14 cellular contexts compared by ENCODE assay signal in genomic region chr17:17120294-17120693, GRCh38.
A peak's percentile ranks its signal among the peaks of the same experiment; 100 is the strongest.
DNase-seq lines count a peak whose midpoint lies in the region; ATAC-seq and TF ChIP-seq lines count a peak whose summit lies in the region.
"Had no signal": no experiment of that assay in that cellular context is flagged by ENCODE, and none has a peak within 500 bp of the region (broad histone marks: within the 10 kb centered on the region; RNA-seq: fewer than 3 reads in every experiment).

No MANE protein-coding gene starts in this region.

- no peaks in the 10 kb centered on the region for H3K27me3 Mint-ChIP-seq in activated T-helper 17 cell treated with anti-CD3 and anti-CD28 coated beads, Interleukin-2, amount 50 U/mL, for 72 hours
- H3K27me3 Mint-ChIP-seq: naive B cell had no signal

- peaks cover 13% of the 10 kb centered on the region for H3K36me3 Mint-ChIP-seq in activated T-helper 17 cell treated with anti-CD3 and anti-CD28 coated beads, Interleukin-2, amount 50 U/mL, for 72 hours (ENCODE audit: low read depth)
- H3K36me3 Mint-ChIP-seq in stimulated activated effector memory CD8-positive, alpha-beta T cell treated with anti-CD3 and anti-CD28 coated beads, Interleukin-12 subunit alpha, Interleukin-12 subunit beta, amount 100 ng/mL, for 72 hours: peaks cover 10% of the 10 kb centered on the region
- H3K36me3 Mint-ChIP-seq: naive B cell had no signal

- H4K20me1 ChIP-seq in GM23248 (ENCODE audit: insufficient read depth): peaks cover 22% of the 10 kb centered on the region

- intact Hi-C loops in heart right ventricle (cut with DNase I): loop anchor here in 1 of 10 donors (10.0 kb wide), 1 partner anchor 115 kb away; no protein-coding TSS in a partner anchor

- no peak overlapping the region for H3K4me2 ChIP-seq in GM23248 (ENCODE audit: unreplicated experiment)

- H3F3A ChIP-seq in GM23248 (ENCODE audit: insufficient read depth): peaks cover 11% of the 10 kb centered on the region; the same call in 1 of the 2 replicates

- no peak overlapping the region for H2AFZ ChIP-seq in GM23248

- DNase-seq in GM23248 (peak; percentile 34), heart right ventricle (no peak), T-helper 9 cell (no peak)
- no peak for DNase-seq in stimulated activated effector memory CD8-positive, alpha-beta T cell treated with anti-CD3 and anti-CD28 coated beads, Interleukin-12 subunit alpha, Interleukin-12 subunit beta, amount 100 ng/mL, for 72 hours (ENCODE audit: low spot score in 2 of 2)
- no peak for DNase-seq in activated CD8-positive, alpha-beta memory T cell treated with anti-CD3 and anti-CD28 coated beads, Interleukin-2, amount 50 U/mL, for 4 hours
- DNase-seq: activated CD4-positive, CD25-positive, alpha-beta regulatory T cell treated with anti-CD3 and anti-CD28 coated beads, Interleukin-2, amount 50 U/mL, for 72 hours; DMS79 treated with DMSO at 0.1 percent for 48 hours; naive B cell; NCI-H1105 treated with DMSO at 0.1 percent for 48 hours; stimulated activated CD4-positive, alpha-beta T cell treated with anti-CD3 and anti-CD28 coated beads, Interleukin-2, amount 100 ng/mL, for 48 hours had no signal

- H3K4me1 ChIP-seq in GM23248 (ENCODE audit: insufficient read depth) (peaks cover 24% of the 10 kb centered on the region; the same call in 1 of the 2 replicates), heart right ventricle (peaks cover 38 to 94% (median 76%) of the 10 kb centered on the region in 9 donors)

- peak overlapping the region; percentile 34; the same call in 1 of the 2 replicates for H3K9ac ChIP-seq in GM23248

- no peaks in the 10 kb centered on the region for H3K9me3 Mint-ChIP-seq in activated T-helper 17 cell treated with anti-CD3 and anti-CD28 coated beads, Interleukin-2, amount 50 U/mL, for 72 hours
- H3K9me3 Mint-ChIP-seq in stimulated activated effector memory CD8-positive, alpha-beta T cell treated with anti-CD3 and anti-CD28 coated beads, Interleukin-12 subunit alpha, Interleukin-12 subunit beta, amount 100 ng/mL, for 72 hours: no peaks in the 10 kb centered on the region
- H3K9me3 Mint-ChIP-seq: naive B cell had no signal

- H3K9me3 ChIP-seq in GM23248 (ENCODE audit: low read depth) (no peaks in the 10 kb centered on the region), heart right ventricle (no peaks in the 10 kb centered on the region)
- H3K9me3 ChIP-seq: HAP-1 had no signal

- H3K36me3 ChIP-seq in GM23248 (ENCODE audit: low read depth) (no peaks in the 10 kb centered on the region), heart right ventricle (no peaks in the 10 kb centered on the region)
- H3K36me3 ChIP-seq: HAP-1 had no signal

- ATAC-seq in activated T-helper 17 cell treated with anti-CD3 and anti-CD28 coated beads, Interleukin-2, amount 50 U/mL, for 72 hours (replicated peaks): no peak
- ATAC-seq in heart right ventricle (peak in 7 of 8 donors; percentile 17 to 50 (median 25)), HG03159 (IDR thresholded peaks at IDR 0.05; ENCODE audit: unreplicated experiment) (no peak), HG02981 (IDR thresholded peaks at IDR 0.05; ENCODE audit: unreplicated experiment) (no peak)
- no peak for ATAC-seq in stimulated activated effector memory CD8-positive, alpha-beta T cell treated with anti-CD3 and anti-CD28 coated beads, Interleukin-12 subunit alpha, Interleukin-12 subunit beta, amount 100 ng/mL, for 72 hours

- peak overlapping the region; percentile 71 for H3K4me3 Mint-ChIP-seq in activated T-helper 17 cell treated with anti-CD3 and anti-CD28 coated beads, Interleukin-2, amount 50 U/mL, for 72 hours
- H3K4me3 Mint-ChIP-seq in stimulated activated effector memory CD8-positive, alpha-beta T cell treated with anti-CD3 and anti-CD28 coated beads, Interleukin-12 subunit alpha, Interleukin-12 subunit beta, amount 100 ng/mL, for 72 hours: peak overlapping the region; percentile 59

- H3K4me1 Mint-ChIP-seq in activated T-helper 17 cell treated with anti-CD3 and anti-CD28 coated beads, Interleukin-2, amount 50 U/mL, for 72 hours: peaks cover 79% of the 10 kb centered on the region
- peaks cover 94% of the 10 kb centered on the region for H3K4me1 Mint-ChIP-seq in stimulated activated effector memory CD8-positive, alpha-beta T cell treated with anti-CD3 and anti-CD28 coated beads, Interleukin-12 subunit alpha, Interleukin-12 subunit beta, amount 100 ng/mL, for 72 hours

- H3K79me2 ChIP-seq in GM23248 (ENCODE audit: insufficient read depth): peaks cover 100% of the 10 kb centered on the region

- no peak overlapping the region for H3K4me3 ChIP-seq in GM23248
- H3K4me3 ChIP-seq in heart right ventricle: no peak overlapping the region
- H3K4me3 ChIP-seq: HAP-1 had no signal

- WGBS in GM23248 (ENCODE audit: low coverage in 1 of 2, low lambda C conversion rate in 2 of 2, missing lambda C conversion rate in 2 of 2), 2 experiments: 14 to 15% methylated on average over 4 of the region's 4 CpGs
- 28 to 48% methylated on average over 4 of the region's 4 CpGs for WGBS in heart right ventricle, 2 donors

- H3K27ac Mint-ChIP-seq in activated T-helper 17 cell treated with anti-CD3 and anti-CD28 coated beads, Interleukin-2, amount 50 U/mL, for 72 hours: peak overlapping the region; percentile 96
- H3K27ac Mint-ChIP-seq in stimulated activated effector memory CD8-positive, alpha-beta T cell treated with anti-CD3 and anti-CD28 coated beads, Interleukin-12 subunit alpha, Interleukin-12 subunit beta, amount 100 ng/mL, for 72 hours: peak overlapping the region; percentile 97

- in situ Hi-C loops in GM23248 (cut with MboI): no loop called here

- H3K9me2 ChIP-seq in GM23248 (ENCODE audit: insufficient read depth): no peaks in the 10 kb centered on the region

- TF ChIP-seq CTCF in heart right ventricle (IDR thresholded peaks at IDR 0.05): peak in 1 of 9 donors; percentile 12

- H3K27ac ChIP-seq in GM23248: peak overlapping the region; percentile 41
- peak overlapping the region; percentile 14 to 85 (median 72) for H3K27ac ChIP-seq in heart right ventricle

- no peaks in the 10 kb centered on the region for H3K27me3 ChIP-seq in GM23248 (replicated peaks; ENCODE audit: insufficient read depth)
- H3K27me3 ChIP-seq in heart right ventricle: no peaks in the 10 kb centered on the region

Comparison
In these comparisons a context has a peak if more than half of its experiments do, and no peak if none do; other contexts are left out.
1. ATAC-seq: peak in heart right ventricle (7 of 8); none in activated T-helper 17 cell treated with anti-CD3 and anti-CD28 coated beads, Interleukin-2, amount 50 U/mL, for 72 hours (single experiment), stimulated activated effector memory CD8-positive, alpha-beta T cell treated with anti-CD3 and anti-CD28 coated beads, Interleukin-12 subunit alpha, Interleukin-12 subunit beta, amount 100 ng/mL, for 72 hours (single experiment), HG03159 (single experiment) and HG02981 (single experiment).